In the genomic region with DNA sequence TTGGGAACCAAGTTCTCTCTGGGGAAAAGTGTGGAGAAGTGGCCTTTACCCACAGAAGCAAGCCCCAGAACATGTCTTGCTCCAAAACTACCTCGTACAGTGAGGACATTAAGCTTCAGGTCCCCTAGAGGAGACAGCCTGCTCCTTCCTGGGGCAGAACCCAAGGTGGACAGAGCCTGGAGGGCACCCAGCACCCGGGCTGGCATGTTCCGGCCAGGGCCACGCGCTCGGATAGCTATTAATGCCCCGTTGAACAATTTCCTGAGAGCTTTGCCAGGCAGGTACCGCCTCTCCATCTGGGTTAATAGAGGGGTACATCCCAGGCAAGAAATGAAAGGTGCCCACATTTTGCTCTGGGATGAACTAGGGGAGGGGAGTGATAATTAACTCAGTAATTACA, we compare ENCODE assay signal across 18 cellular contexts.
"Had no signal": no experiment of that assay in that cellular context is flagged by ENCODE, and none has a peak within 500 bp of the region (broad histone marks: within the 10 kb centered on the region; RNA-seq: fewer than 3 reads in every experiment).

No MANE protein-coding gene starts in this region.

- DNase-seq: activated CD4-positive, alpha-beta T cell treated with anti-CD3 and anti-CD28 coated beads for 36 hours; activated CD4-positive, alpha-beta T cell treated with anti-CD3 and anti-CD28 coated beads, Interleukin-2, amount 50 U/mL, for 48 hours; activated gamma-delta T cell treated with Interleukin-2 at 50 U/mL for 16 hours; effector memory CD4-positive, alpha-beta T cell; foreskin fibroblast; hippocampal formation; occipital lobe; stimulated activated CD4-positive, alpha-beta T cell treated with anti-CD3 and anti-CD28 coated beads, Interleukin-2, amount 100 ng/mL, for 24 hours; trophoblast cell had no signal

- ATAC-seq: activated CD4-positive, alpha-beta T cell treated with anti-CD3 and anti-CD28 coated beads for 36 hours; WTC11 had no signal

- H3K4me3 ChIP-seq: adrenal gland, vagina had no signal

- H3K4me1 Mint-ChIP-seq: WTC11 had no signal

- H3K36me3 Mint-ChIP-seq: activated naive CD4-positive, alpha-beta T cell treated with anti-CD3 and anti-CD28 coated beads, Interleukin-2, amount 50 U/mL, for 72 hours; WTC11 had no signal

- H3K9me3 Mint-ChIP-seq: activated T-helper 1 cell treated with anti-CD3 and anti-CD28 coated beads, Interleukin-12 subunit alpha, Interleukin-12 subunit beta, Interleukin-2, Interleukin-4 antibody, amounts not matched to agents 30 ng/mL and 10 ng/mL and 1 ng/mL, durations not matched to agents 14 hours and 24 hours and 36 hours; dendritic cell treated with granulocyte-macrophage colony-stimulating factor and Interleukin-4, amounts not matched to agents 40 ng/mL and 50 ng/mL, for 4 days; stimulated activated naive CD8-positive, alpha-beta T cell treated with anti-CD3 and anti-CD28 coated beads, Interleukin-15, Interleukin-2, amounts not matched to agents 100 ng/mL and 50 ng/mL, for 24 hours; T-helper 2 cell treated with Interferon-gamma antibody and Interleukin-4, amounts not matched to agents 5 μg/mL and 100 μg/mL, for 36 hours; WTC11 had no signal

- H3K9me3 ChIP-seq: adrenal gland, vagina had no signal

- H3K27me3 ChIP-seq: adrenal gland, vagina had no signal

- H3K27ac Mint-ChIP-seq: activated CD4-positive, alpha-beta T cell treated with anti-CD3 and anti-CD28 coated beads for 36 hours; activated naive CD4-positive, alpha-beta T cell treated with anti-CD3 and anti-CD28 coated beads, Interleukin-2, amount 50 U/mL, for 72 hours; activated T-helper 1 cell treated with anti-CD3 and anti-CD28 coated beads, Interleukin-12 subunit alpha, Interleukin-12 subunit beta, Interleukin-2, Interleukin-4 antibody, amounts not matched to agents 30 ng/mL and 10 ng/mL and 1 ng/mL, durations not matched to agents 14 hours and 24 hours and 36 hours; memory B cell; stimulated activated naive CD8-positive, alpha-beta T cell treated with anti-CD3 and anti-CD28 coated beads, Interleukin-15, Interleukin-2, amounts not matched to agents 100 ng/mL and 50 ng/mL, for 24 hours; T-helper 2 cell treated with Interferon-gamma antibody and Interleukin-4, amounts not matched to agents 5 μg/mL and 100 μg/mL, for 36 hours; WTC11 had no signal

- H3K4me3 Mint-ChIP-seq: activated CD4-positive, alpha-beta T cell treated with anti-CD3 and anti-CD28 coated beads for 36 hours; activated T-helper 1 cell treated with anti-CD3 and anti-CD28 coated beads, Interleukin-12 subunit alpha, Interleukin-12 subunit beta, Interleukin-2, Interleukin-4 antibody, amounts not matched to agents 30 ng/mL and 10 ng/mL and 1 ng/mL, durations not matched to agents 14 hours and 24 hours and 36 hours; dendritic cell treated with granulocyte-macrophage colony-stimulating factor and Interleukin-4, amounts not matched to agents 40 ng/mL and 50 ng/mL, for 4 days; memory B cell; stimulated activated naive CD8-positive, alpha-beta T cell treated with anti-CD3 and anti-CD28 coated beads, Interleukin-15, Interleukin-2, amounts not matched to agents 100 ng/mL and 50 ng/mL, for 24 hours; T-helper 2 cell treated with Interferon-gamma antibody and Interleukin-4, amounts not matched to agents 5 μg/mL and 100 μg/mL, for 36 hours; WTC11 had no signal

- H3K36me3 ChIP-seq: adrenal gland, vagina had no signal

- H3K27me3 Mint-ChIP-seq: activated CD4-positive, alpha-beta T cell treated with anti-CD3 and anti-CD28 coated beads for 36 hours; memory B cell; stimulated activated naive CD8-positive, alpha-beta T cell treated with anti-CD3 and anti-CD28 coated beads, Interleukin-15, Interleukin-2, amounts not matched to agents 100 ng/mL and 50 ng/mL, for 24 hours had no signal
